Comparison of ENCODE assay signal across 1 cellular context in the genomic region with DNA sequence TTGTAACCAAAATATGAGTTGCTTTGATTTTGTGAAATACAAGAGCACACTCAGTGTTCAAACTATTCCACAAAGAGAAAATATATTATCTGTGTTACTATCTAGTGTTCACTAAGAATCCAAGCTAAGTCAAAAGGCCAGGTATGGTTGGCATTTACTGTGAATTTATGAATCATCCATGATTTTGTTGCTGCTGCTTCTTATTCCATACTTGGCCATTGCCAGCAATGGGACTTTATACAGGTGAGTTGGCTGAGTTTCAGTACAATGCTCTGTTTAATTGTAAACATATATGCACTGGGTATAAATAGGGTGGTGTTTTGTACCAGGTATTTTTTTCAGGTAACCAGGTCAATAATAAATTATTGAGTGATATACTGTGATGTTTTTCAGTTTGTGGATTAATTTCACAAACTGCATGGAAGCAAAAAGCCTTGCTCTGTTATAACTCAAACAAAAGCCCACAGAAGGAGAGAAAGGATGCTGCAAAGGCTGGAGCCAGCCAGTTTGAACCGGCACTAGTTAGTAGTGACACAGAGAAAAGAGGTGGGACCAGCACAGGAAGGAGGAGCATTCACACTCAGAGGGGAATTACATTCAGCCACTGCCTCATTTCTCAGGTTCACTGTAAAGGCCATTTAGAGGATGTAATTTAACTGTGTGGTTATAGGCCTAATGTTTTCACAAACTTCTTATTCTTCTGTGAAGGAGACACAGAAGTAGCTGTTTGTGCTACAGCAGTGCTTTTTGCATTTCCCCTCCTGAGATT.
TF ChIP-seq lines count a peak whose summit lies in the region.

No MANE protein-coding gene starts in this region.

TF ChIP-seq in GM12878, 131 proteins besides CTCF, POLR2A, EP300 and RAD21 (continued from another document and continues in another):
- TF ChIP-seq NR2F1 (conservative IDR thresholded peaks at IDR 0.05) = 0 out of 2 replicates have a peak, but pooled peaks have one; percentile 28
- peak; percentile 29; the same call in 1 of the 2 replicates for TF ChIP-seq ATF7 (IDR thresholded peaks at IDR 0.05; ENCODE audit: low read depth)
- TF ChIP-seq KLF5 (IDR thresholded peaks at IDR 0.05; ENCODE audit: partially characterized antibody) = no peak
- no peak for TF ChIP-seq HDGF (IDR thresholded peaks at IDR 0.05)
- TF ChIP-seq TBL1XR1 (IDR thresholded peaks at IDR 0.05; ENCODE audit: low read depth, low read length) = no peak
- TF ChIP-seq RB1 (IDR thresholded peaks at IDR 0.05; ENCODE audit: borderline replicate concordance) = no peak
- TF ChIP-seq HDAC6 (IDR thresholded peaks at IDR 0.05; ENCODE audit: unreplicated experiment) = no peak
- TF ChIP-seq ESRRA (IDR thresholded peaks at IDR 0.05; ENCODE audit: low read length) = no peak
- TF ChIP-seq, protein P1, sequence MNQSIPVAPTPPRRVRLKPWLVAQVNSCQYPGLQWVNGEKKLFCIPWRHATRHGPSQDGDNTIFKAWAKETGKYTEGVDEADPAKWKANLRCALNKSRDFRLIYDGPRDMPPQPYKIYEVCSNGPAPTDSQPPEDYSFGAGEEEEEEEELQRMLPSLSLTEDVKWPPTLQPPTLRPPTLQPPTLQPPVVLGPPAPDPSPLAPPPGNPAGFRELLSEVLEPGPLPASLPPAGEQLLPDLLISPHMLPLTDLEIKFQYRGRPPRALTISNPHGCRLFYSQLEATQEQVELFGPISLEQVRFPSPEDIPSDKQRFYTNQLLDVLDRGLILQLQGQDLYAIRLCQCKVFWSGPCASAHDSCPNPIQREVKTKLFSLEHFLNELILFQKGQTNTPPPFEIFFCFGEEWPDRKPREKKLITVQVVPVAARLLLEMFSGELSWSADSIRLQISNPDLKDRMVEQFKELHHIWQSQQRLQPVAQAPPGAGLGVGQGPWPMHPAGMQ (IDR thresholded peaks at IDR 0.05; ENCODE audit: borderline replicate concordance) = no peak
- TF ChIP-seq RBBP5 (conservative IDR thresholded peaks at IDR 0.05) = no peak
- TF ChIP-seq YBX1 (IDR thresholded peaks at IDR 0.05) = no peak
- no peak for TF ChIP-seq IKZF2 (IDR thresholded peaks at IDR 0.05)
- peak; percentile 43; the same call in 1 of the 2 replicates for TF ChIP-seq YY1 (IDR thresholded peaks at IDR 0.05; ENCODE audit: low read depth, low read length)
- TF ChIP-seq SREBF2 (IDR thresholded peaks at IDR 0.05; ENCODE audit: low read length) = no peak
- TF ChIP-seq, protein P2, sequence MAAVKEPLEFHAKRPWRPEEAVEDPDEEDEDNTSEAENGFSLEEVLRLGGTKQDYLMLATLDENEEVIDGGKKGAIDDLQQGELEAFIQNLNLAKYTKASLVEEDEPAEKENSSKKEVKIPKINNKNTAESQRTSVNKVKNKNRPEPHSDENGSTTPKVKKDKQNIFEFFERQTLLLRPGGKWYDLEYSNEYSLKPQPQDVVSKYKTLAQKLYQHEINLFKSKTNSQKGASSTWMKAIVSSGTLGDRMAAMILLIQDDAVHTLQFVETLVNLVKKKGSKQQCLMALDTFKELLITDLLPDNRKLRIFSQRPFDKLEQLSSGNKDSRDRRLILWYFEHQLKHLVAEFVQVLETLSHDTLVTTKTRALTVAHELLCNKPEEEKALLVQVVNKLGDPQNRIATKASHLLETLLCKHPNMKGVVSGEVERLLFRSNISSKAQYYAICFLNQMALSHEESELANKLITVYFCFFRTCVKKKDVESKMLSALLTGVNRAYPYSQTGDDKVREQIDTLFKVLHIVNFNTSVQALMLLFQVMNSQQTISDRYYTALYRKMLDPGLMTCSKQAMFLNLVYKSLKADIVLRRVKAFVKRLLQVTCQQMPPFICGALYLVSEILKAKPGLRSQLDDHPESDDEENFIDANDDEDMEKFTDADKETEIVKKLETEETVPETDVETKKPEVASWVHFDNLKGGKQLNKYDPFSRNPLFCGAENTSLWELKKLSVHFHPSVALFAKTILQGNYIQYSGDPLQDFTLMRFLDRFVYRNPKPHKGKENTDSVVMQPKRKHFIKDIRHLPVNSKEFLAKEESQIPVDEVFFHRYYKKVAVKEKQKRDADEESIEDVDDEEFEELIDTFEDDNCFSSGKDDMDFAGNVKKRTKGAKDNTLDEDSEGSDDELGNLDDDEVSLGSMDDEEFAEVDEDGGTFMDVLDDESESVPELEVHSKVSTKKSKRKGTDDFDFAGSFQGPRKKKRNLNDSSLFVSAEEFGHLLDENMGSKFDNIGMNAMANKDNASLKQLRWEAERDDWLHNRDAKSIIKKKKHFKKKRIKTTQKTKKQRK (IDR thresholded peaks at IDR 0.05; ENCODE audit: low read depth, low read length) = no peak
- TF ChIP-seq NR2C1 (IDR thresholded peaks at IDR 0.05) = peak; percentile 66
- no peak for TF ChIP-seq ZNF274 (IDR thresholded peaks at IDR 0.05; ENCODE audit: insufficient read depth, insufficient read length)
- TF ChIP-seq GABPA (IDR thresholded peaks at IDR 0.05; ENCODE audit: low read depth) = 0 out of 2 replicates have a peak, but pooled peaks have one; percentile 23
- TF ChIP-seq NBN (IDR thresholded peaks at IDR 0.05) = peak; percentile 52; the same call in 1 of the 2 replicates
- no peak for TF ChIP-seq ETV6 (conservative IDR thresholded peaks at IDR 0.05 in 1 of 2, IDR thresholded peaks at IDR 0.05 in 1 of 2; ENCODE audit: borderline replicate concordance in 1 of 2, low read depth in 1 of 2)
- TF ChIP-seq ZNF217 (IDR thresholded peaks at IDR 0.05) = no peak
- TF ChIP-seq, protein P3, sequence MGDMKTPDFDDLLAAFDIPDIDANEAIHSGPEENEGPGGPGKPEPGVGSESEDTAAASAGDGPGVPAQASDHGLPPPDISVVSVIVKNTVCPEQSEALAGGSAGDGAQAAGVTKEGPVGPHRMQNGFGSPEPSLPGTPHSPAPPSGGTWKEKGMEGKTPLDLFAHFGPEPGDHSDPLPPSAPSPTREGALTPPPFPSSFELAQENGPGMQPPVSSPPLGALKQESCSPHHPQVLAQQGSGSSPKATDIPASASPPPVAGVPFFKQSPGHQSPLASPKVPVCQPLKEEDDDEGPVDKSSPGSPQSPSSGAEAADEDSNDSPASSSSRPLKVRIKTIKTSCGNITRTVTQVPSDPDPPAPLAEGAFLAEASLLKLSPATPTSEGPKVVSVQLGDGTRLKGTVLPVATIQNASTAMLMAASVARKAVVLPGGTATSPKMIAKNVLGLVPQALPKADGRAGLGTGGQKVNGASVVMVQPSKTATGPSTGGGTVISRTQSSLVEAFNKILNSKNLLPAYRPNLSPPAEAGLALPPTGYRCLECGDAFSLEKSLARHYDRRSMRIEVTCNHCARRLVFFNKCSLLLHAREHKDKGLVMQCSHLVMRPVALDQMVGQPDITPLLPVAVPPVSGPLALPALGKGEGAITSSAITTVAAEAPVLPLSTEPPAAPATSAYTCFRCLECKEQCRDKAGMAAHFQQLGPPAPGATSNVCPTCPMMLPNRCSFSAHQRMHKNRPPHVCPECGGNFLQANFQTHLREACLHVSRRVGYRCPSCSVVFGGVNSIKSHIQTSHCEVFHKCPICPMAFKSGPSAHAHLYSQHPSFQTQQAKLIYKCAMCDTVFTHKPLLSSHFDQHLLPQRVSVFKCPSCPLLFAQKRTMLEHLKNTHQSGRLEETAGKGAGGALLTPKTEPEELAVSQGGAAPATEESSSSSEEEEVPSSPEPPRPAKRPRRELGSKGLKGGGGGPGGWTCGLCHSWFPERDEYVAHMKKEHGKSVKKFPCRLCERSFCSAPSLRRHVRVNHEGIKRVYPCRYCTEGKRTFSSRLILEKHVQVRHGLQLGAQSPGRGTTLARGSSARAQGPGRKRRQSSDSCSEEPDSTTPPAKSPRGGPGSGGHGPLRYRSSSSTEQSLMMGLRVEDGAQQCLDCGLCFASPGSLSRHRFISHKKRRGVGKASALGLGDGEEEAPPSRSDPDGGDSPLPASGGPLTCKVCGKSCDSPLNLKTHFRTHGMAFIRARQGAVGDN (IDR thresholded peaks at IDR 0.05) = no peak; the same call in 1 of the 2 replicates
- 0 out of 2 replicates have a peak, but pooled peaks have one; percentile 6 for TF ChIP-seq SPI1 (IDR thresholded peaks at IDR 0.05; ENCODE audit: borderline replicate concordance, insufficient read depth, low read depth, low read length)
- TF ChIP-seq, protein P4, sequence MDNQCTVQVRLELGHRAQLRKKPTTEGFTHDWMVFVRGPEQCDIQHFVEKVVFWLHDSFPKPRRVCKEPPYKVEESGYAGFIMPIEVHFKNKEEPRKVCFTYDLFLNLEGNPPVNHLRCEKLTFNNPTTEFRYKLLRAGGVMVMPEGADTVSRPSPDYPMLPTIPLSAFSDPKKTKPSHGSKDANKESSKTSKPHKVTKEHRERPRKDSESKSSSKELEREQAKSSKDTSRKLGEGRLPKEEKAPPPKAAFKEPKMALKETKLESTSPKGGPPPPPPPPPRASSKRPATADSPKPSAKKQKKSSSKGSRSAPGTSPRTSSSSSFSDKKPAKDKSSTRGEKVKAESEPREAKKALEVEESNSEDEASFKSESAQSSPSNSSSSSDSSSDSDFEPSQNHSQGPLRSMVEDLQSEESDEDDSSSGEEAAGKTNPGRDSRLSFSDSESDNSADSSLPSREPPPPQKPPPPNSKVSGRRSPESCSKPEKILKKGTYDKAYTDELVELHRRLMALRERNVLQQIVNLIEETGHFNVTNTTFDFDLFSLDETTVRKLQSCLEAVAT (IDR thresholded peaks at IDR 0.05) = no peak
- TF ChIP-seq SIX5 (IDR thresholded peaks at IDR 0.05; ENCODE audit: low read depth, low read length, severe bottlenecking) = no peak
- TF ChIP-seq RELA (IDR thresholded peaks at IDR 0.05; ENCODE audit: borderline replicate concordance, partially characterized antibody) = no peak
- TF ChIP-seq DPF2 (IDR thresholded peaks at IDR 0.05) = no peak
- TF ChIP-seq PAX8 (IDR thresholded peaks at IDR 0.05) = no peak
- TF ChIP-seq, protein P5, sequence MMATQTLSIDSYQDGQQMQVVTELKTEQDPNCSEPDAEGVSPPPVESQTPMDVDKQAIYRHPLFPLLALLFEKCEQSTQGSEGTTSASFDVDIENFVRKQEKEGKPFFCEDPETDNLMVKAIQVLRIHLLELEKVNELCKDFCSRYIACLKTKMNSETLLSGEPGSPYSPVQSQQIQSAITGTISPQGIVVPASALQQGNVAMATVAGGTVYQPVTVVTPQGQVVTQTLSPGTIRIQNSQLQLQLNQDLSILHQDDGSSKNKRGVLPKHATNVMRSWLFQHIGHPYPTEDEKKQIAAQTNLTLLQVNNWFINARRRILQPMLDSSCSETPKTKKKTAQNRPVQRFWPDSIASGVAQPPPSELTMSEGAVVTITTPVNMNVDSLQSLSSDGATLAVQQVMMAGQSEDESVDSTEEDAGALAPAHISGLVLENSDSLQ (IDR thresholded peaks at IDR 0.05) = no peak
- TF ChIP-seq FOXM1 (IDR thresholded peaks at IDR 0.05; ENCODE audit: low read depth, low read length) = no peak
- no peak for TF ChIP-seq MXI1 (IDR thresholded peaks at IDR 0.05; ENCODE audit: low read depth, low read length)
- TF ChIP-seq, protein P6, sequence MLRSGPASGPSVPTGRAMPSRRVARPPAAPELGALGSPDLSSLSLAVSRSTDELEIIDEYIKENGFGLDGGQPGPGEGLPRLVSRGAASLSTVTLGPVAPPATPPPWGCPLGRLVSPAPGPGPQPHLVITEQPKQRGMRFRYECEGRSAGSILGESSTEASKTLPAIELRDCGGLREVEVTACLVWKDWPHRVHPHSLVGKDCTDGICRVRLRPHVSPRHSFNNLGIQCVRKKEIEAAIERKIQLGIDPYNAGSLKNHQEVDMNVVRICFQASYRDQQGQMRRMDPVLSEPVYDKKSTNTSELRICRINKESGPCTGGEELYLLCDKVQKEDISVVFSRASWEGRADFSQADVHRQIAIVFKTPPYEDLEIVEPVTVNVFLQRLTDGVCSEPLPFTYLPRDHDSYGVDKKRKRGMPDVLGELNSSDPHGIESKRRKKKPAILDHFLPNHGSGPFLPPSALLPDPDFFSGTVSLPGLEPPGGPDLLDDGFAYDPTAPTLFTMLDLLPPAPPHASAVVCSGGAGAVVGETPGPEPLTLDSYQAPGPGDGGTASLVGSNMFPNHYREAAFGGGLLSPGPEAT (IDR thresholded peaks at IDR 0.05; ENCODE audit: low read depth) = 0 out of 2 replicates have a peak, but pooled peaks have one; percentile 47
- TF ChIP-seq, protein P7, sequence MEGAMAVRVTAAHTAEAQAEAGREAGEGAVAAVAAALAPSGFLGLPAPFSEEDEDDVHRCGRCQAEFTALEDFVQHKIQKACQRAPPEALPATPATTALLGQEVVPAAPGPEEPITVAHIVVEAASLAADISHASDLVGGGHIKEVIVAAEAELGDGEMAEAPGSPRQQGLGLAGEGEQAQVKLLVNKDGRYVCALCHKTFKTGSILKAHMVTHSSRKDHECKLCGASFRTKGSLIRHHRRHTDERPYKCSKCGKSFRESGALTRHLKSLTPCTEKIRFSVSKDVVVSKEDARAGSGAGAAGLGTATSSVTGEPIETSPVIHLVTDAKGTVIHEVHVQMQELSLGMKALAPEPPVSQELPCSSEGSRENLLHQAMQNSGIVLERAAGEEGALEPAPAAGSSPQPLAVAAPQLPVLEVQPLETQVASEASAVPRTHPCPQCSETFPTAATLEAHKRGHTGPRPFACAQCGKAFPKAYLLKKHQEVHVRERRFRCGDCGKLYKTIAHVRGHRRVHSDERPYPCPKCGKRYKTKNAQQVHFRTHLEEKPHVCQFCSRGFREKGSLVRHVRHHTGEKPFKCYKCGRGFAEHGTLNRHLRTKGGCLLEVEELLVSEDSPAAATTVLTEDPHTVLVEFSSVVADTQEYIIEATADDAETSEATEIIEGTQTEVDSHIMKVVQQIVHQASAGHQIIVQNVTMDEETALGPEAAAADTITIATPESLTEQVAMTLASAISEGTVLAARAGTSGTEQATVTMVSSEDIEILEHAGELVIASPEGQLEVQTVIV (IDR thresholded peaks at IDR 0.05; ENCODE audit: borderline replicate concordance, partially characterized antibody) = no peak
- peak; percentile 84; the same call in 1 of the 2 replicates for TF ChIP-seq BACH1 (IDR thresholded peaks at IDR 0.05; ENCODE audit: borderline replicate concordance)
- TF ChIP-seq POU2F2 (IDR thresholded peaks at IDR 0.05; ENCODE audit: borderline replicate concordance, low read depth, low read length) = no peak
- TF ChIP-seq SP1 (IDR thresholded peaks at IDR 0.05; ENCODE audit: low read depth, low read length) = no peak
- TF ChIP-seq, protein P8, sequence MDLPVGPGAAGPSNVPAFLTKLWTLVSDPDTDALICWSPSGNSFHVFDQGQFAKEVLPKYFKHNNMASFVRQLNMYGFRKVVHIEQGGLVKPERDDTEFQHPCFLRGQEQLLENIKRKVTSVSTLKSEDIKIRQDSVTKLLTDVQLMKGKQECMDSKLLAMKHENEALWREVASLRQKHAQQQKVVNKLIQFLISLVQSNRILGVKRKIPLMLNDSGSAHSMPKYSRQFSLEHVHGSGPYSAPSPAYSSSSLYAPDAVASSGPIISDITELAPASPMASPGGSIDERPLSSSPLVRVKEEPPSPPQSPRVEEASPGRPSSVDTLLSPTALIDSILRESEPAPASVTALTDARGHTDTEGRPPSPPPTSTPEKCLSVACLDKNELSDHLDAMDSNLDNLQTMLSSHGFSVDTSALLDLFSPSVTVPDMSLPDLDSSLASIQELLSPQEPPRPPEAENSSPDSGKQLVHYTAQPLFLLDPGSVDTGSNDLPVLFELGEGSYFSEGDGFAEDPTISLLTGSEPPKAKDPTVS (IDR thresholded peaks at IDR 0.05; ENCODE audit: low read depth, low read length) = no peak
- no peak for TF ChIP-seq SIN3A (IDR thresholded peaks at IDR 0.05; ENCODE audit: low read depth, low read length)
- no peak for TF ChIP-seq STAT3 (IDR thresholded peaks at IDR 0.05; ENCODE audit: low read depth, low read length)
- TF ChIP-seq IRF4 (IDR thresholded peaks at IDR 0.05; ENCODE audit: low read depth, low read length) = no peak
- peak; percentile 77 for TF ChIP-seq MEF2B (IDR thresholded peaks at IDR 0.05; ENCODE audit: partially characterized antibody, poor library complexity, severe bottlenecking)
- no peak for TF ChIP-seq CBFB (IDR thresholded peaks at IDR 0.05; ENCODE audit: low read depth)
- no peak for TF ChIP-seq CHD1 (IDR thresholded peaks at IDR 0.05; ENCODE audit: low read depth, low read length)
- TF ChIP-seq NFIC (IDR thresholded peaks at IDR 0.05; ENCODE audit: low read depth, low read length) = no peak
- TF ChIP-seq BHLHE40 (IDR thresholded peaks at IDR 0.05; ENCODE audit: borderline replicate concordance in 1 of 2, low read depth in 2 of 2, low read length in 1 of 2) = no peak
- no peak for TF ChIP-seq NRF1 (conservative IDR thresholded peaks at IDR 0.05; ENCODE audit: low read depth, low read length)
- no peak for TF ChIP-seq FOXK2 (IDR thresholded peaks at IDR 0.05)
